In genomic region chr4:39365360-39365759, GRCh38 we compare ENCODE assay signal across 8 cellular contexts. TPM values are rescaled to one million over a fixed set of nuclear protein-coding genes. Genes with fewer than 3 reads are reported as not detected.
DNase-seq lines count a peak whose midpoint lies in the region; ATAC-seq, FAIRE-seq and TF ChIP-seq lines count a peak whose summit lies in the region.

No MANE protein-coding gene starts in this region.

- H3K4me3 Mint-ChIP-seq in progenitor cell of endocrine pancreas (ENCODE audit: low read depth): peak overlapping the region; percentile 85

- peak overlapping the region; percentile 73 for H3K4me2 ChIP-seq in OCI-LY1 (ENCODE audit: low read length)

- H4K20me1 ChIP-seq in OCI-LY1 (ENCODE audit: insufficient read depth, low read length): no peaks in the 10 kb centered on the region

- no peak for DNase-seq in GM12865 (ENCODE audit: low read depth)
- no peak for DNase-seq in epithelial cell of prostate (ENCODE audit: low read depth, low spot score)
- DNase-seq in progenitor cell of endocrine pancreas (ENCODE audit: low spot score, unreplicated experiment): no peak
- no peak for DNase-seq in EL
- no peak for DNase-seq in HTR-8/SVneo (ENCODE audit: insufficient read length, low spot score)
- DNase-seq in activated gamma-delta T cell (lab: John Stamatoyannopoulos, UW): no peak

- H3K27ac ChIP-seq in OCI-LY1 (ENCODE audit: low read depth, low read length, poor library complexity, severe bottlenecking): peak overlapping the region; percentile 77
- H3K27ac ChIP-seq in epithelial cell of prostate: peak overlapping the region; percentile 51

- no peak overlapping the region for H2AFZ ChIP-seq in OCI-LY1 (ENCODE audit: low read length)

- H3K36me3 ChIP-seq in OCI-LY1 (ENCODE audit: insufficient read depth, low read length): no peaks in the 10 kb centered on the region

- peaks cover 14% of the 10 kb centered on the region for H3K4me1 Mint-ChIP-seq in progenitor cell of endocrine pancreas (ENCODE audit: low read depth)

- TF ChIP-seq CTCF in GM12865 (IDR thresholded peaks at IDR 0.05; ENCODE audit: insufficient read depth, low read depth, low read length, missing control alignments) (no peak), OCI-LY1 (IDR thresholded peaks at IDR 0.05; ENCODE audit: low read length) (no peak), progenitor cell of endocrine pancreas (IDR thresholded peaks at IDR 0.05; ENCODE audit: unreplicated experiment) (no peak)

- H3K27me3 ChIP-seq in OCI-LY1 (ENCODE audit: insufficient read depth, low read length): no peaks in the 10 kb centered on the region

- H3K36me3 Mint-ChIP-seq in progenitor cell of endocrine pancreas (ENCODE audit: insufficient read depth): peaks cover 1% of the 10 kb centered on the region

- peaks cover 6% of the 10 kb centered on the region for H3K27me3 Mint-ChIP-seq in progenitor cell of endocrine pancreas

- H3K9me3 Mint-ChIP-seq in progenitor cell of endocrine pancreas (ENCODE audit: low read depth): peaks cover 6% of the 10 kb centered on the region

- H3F3A ChIP-seq in OCI-LY1 (ENCODE audit: insufficient read depth, low read length): no peaks in the 10 kb centered on the region; the same call in 1 of the 2 replicates

- H3K4me3 ChIP-seq in GM12865 (ENCODE audit: low read depth, low read length) (peak overlapping the region; percentile 79), OCI-LY1 (ENCODE audit: low read depth, low read length, poor library complexity, severe bottlenecking) (peak overlapping the region; percentile 90)

- H3K9me2 ChIP-seq in OCI-LY1 (ENCODE audit: low read depth, low read length): no peaks in the 10 kb centered on the region

- peaks cover 46% of the 10 kb centered on the region for H3K4me1 ChIP-seq in OCI-LY1 (ENCODE audit: insufficient read depth, low read length, severe bottlenecking)

- H3K79me2 ChIP-seq in OCI-LY1 (ENCODE audit: insufficient read depth, low read length): peaks cover 54% of the 10 kb centered on the region

- peak overlapping the region; percentile 94 for H3K27ac Mint-ChIP-seq in progenitor cell of endocrine pancreas

- no peaks in the 10 kb centered on the region for H3K9me3 ChIP-seq in OCI-LY1 (ENCODE audit: low read length)

- peak overlapping the region; percentile 85 for H3K9ac ChIP-seq in OCI-LY1 (ENCODE audit: low read length)

- no peak for FAIRE-seq in HTR-8/SVneo (lab: Jason Lieb, UNC)

- no peak for ATAC-seq in GM19467 (IDR thresholded peaks at IDR 0.05; ENCODE audit: unreplicated experiment)

RNA-seq across cellular contexts. Expression of gene RFC1, which starts 0.8 kb away (rescaled TPM):
- total RNA-seq in progenitor cell of endocrine pancreas: 46.8 and 58.6 TPM in 2 replicates

RNA-seq across cellular contexts. Expression of gene KLB, which starts 41.4 kb away (rescaled TPM):
- 0.36 and 0.43 TPM in 2 replicates for total RNA-seq in progenitor cell of endocrine pancreas
